Comparison of ENCODE assay signal across 10 cellular contexts in the genomic region with DNA sequence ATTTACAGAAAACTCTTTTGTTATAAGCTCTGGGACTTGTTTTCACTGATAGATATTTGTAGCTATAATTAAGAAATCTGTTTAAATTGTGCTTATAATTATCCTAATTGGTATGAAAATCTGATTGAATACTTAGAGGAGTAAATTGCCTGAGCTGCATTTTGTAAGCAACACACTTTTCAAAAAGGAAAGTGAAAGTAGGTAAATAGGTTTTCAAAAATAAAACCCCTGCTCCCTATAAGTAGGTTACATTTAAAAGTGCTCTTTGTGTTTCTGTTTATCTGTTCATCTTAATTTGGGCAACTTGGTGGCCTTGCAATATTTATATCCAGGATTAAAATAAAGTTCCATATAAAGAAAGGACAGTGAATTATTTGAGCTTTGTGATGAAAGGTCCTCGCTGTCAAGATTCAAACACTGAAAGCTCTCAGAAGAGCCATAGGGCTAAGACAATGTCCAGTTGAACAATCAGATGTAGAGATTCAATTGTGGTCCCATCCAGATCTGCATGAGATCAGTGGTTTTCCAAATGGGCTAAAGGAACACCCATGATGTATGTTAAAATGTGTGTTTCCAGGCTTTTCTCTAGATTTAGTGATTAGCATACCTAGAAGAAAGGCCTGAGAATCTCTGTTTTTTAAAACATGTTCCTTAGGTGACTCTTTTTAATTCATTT.
A peak's percentile ranks its signal among the peaks of the same experiment; 100 is the strongest.
DNase-seq lines count a peak whose midpoint lies in the region; ATAC-seq and TF ChIP-seq lines count a peak whose summit lies in the region.
"Had no signal": no experiment of that assay in that cellular context is flagged by ENCODE, and none has a peak within 500 bp of the region (broad histone marks: within the 10 kb centered on the region; RNA-seq: fewer than 3 reads in every experiment).

No MANE protein-coding gene starts in this region.

- no peak overlapping the region for H2BK15ac ChIP-seq in mesenchymal stem cell (ENCODE audit: low read depth, poor library complexity, severe bottlenecking)

- no peak overlapping the region for H3K27ac ChIP-seq in mesenchymal stem cell (ENCODE audit: low read length, poor library complexity, severe bottlenecking)
- H3K27ac ChIP-seq: ascending aorta had no signal

- no peaks in the 10 kb centered on the region for H3K4me1 ChIP-seq in mesenchymal stem cell (ENCODE audit: control insufficient read depth, insufficient read depth, low read depth, low read length)
- H3K4me1 ChIP-seq: ascending aorta had no signal

- no peaks in the 10 kb centered on the region for H3K79me1 ChIP-seq in mesenchymal stem cell (replicated peaks; ENCODE audit: low read length, poor library complexity, severe bottlenecking)

- POLR2A ChIA-PET in activated CD4-positive, alpha-beta T cell treated with anti-CD3 and anti-CD28 coated beads, Interleukin-2, amount 10 ng/mL, durations not matched to agents 7 days and 5 days (lab: Charles Lee), result interaction anchor here (0.5 kb wide), 1 partner anchor 330 kb away, joined by 3 read pairs; no protein-coding TSS in a partner anchor

- no peak overlapping the region for H4K91ac ChIP-seq in mesenchymal stem cell (ENCODE audit: low read length)

- no peaks in the 10 kb centered on the region for H3K27me3 ChIP-seq in mesenchymal stem cell (ENCODE audit: control insufficient read depth in 1 of 2, insufficient read depth in 1 of 2, low read length in 2 of 2)
- H3K27me3 ChIP-seq: ascending aorta had no signal

- no peak overlapping the region for H2BK120ac ChIP-seq in mesenchymal stem cell (ENCODE audit: low read depth, low read length)

- no peak overlapping the region for H2AFZ ChIP-seq in mesenchymal stem cell (ENCODE audit: low read depth, low read length)

- H3K4me1 Mint-ChIP-seq in activated CD4-positive, alpha-beta T cell treated with anti-CD3 and anti-CD28 coated beads, Interleukin-2, amount 10 ng/mL, durations not matched to agents 7 days and 5 days, result peaks cover 5% of the 10 kb centered on the region
- H3K4me1 Mint-ChIP-seq in glutamatergic neuron (ENCODE audit: low read depth, unreplicated experiment), result peaks cover 9% of the 10 kb centered on the region

- H3K27ac Mint-ChIP-seq in activated CD4-positive, alpha-beta T cell treated with anti-CD3 and anti-CD28 coated beads, Interleukin-2, amount 10 ng/mL, durations not matched to agents 7 days and 5 days, result peak overlapping the region; percentile 75
- H3K27ac Mint-ChIP-seq in glutamatergic neuron (ENCODE audit: unreplicated experiment), result no peak overlapping the region

- peak overlapping the region in 1 of 2 experiments; percentile 60 for H3K4me3 ChIP-seq in mesenchymal stem cell (ENCODE audit: insufficient read depth in 1 of 2, low read depth in 1 of 2, low read length in 2 of 2)
- H3K4me3 ChIP-seq: ascending aorta had no signal

- no peaks in the 10 kb centered on the region for H3K27me3 Mint-ChIP-seq in activated CD4-positive, alpha-beta T cell treated with anti-CD3 and anti-CD28 coated beads, Interleukin-2, amount 10 ng/mL, durations not matched to agents 7 days and 5 days
- H3K27me3 Mint-ChIP-seq in glutamatergic neuron (ENCODE audit: unreplicated experiment), result peaks cover 2% of the 10 kb centered on the region

- H3K9ac ChIP-seq in mesenchymal stem cell (ENCODE audit: low read length), result peak overlapping the region; percentile 42

- no peaks in the 10 kb centered on the region for H3K36me3 ChIP-seq in mesenchymal stem cell (ENCODE audit: control insufficient read depth in 1 of 2, insufficient read depth in 2 of 2, low read depth in 1 of 2, low read length in 2 of 2)
- H3K36me3 ChIP-seq: ascending aorta had no signal

- CTCF ChIA-PET in activated CD4-positive, alpha-beta T cell treated with anti-CD3 and anti-CD28 coated beads, Interleukin-2, amount 10 ng/mL, durations not matched to agents 7 days and 5 days (lab: Charles Lee), result no interaction called here

- H3K9me3 ChIP-seq in mesenchymal stem cell (ENCODE audit: control insufficient read depth, low read length), result no peaks in the 10 kb centered on the region
- H3K9me3 ChIP-seq: ascending aorta had no signal

- no peak overlapping the region for H3K23ac ChIP-seq in mesenchymal stem cell (ENCODE audit: low read length in 2 of 2)

- no peaks in the 10 kb centered on the region for H3K9me3 Mint-ChIP-seq in activated CD4-positive, alpha-beta T cell treated with anti-CD3 and anti-CD28 coated beads, Interleukin-2, amount 10 ng/mL, durations not matched to agents 7 days and 5 days
- H3K9me3 Mint-ChIP-seq in glutamatergic neuron (ENCODE audit: unreplicated experiment), result no peaks in the 10 kb centered on the region

- H3K4me2 ChIP-seq in mesenchymal stem cell (ENCODE audit: low read length, poor library complexity, severe bottlenecking), result no peak overlapping the region

- TF ChIP-seq CTCF in glutamatergic neuron (IDR thresholded peaks at IDR 0.05; ENCODE audit: partially characterized antibody, unreplicated experiment), result no peak

- H3K4me3 Mint-ChIP-seq in activated CD4-positive, alpha-beta T cell treated with anti-CD3 and anti-CD28 coated beads, Interleukin-2, amount 10 ng/mL, durations not matched to agents 7 days and 5 days, result peak overlapping the region; percentile 10
- H3K4me3 Mint-ChIP-seq in glutamatergic neuron (ENCODE audit: unreplicated experiment), result no peak overlapping the region

- no peak overlapping the region for H3K4ac ChIP-seq in mesenchymal stem cell (ENCODE audit: low read depth in 1 of 2, low read length in 2 of 2)

- H2BK5ac ChIP-seq in mesenchymal stem cell (ENCODE audit: low read depth, low read length, poor library complexity, severe bottlenecking), result no peak overlapping the region

- H3K36me3 Mint-ChIP-seq in activated CD4-positive, alpha-beta T cell treated with anti-CD3 and anti-CD28 coated beads, Interleukin-2, amount 10 ng/mL, durations not matched to agents 7 days and 5 days (ENCODE audit: low read depth), result no peaks in the 10 kb centered on the region
- H3K36me3 Mint-ChIP-seq in glutamatergic neuron (ENCODE audit: unreplicated experiment), result no peaks in the 10 kb centered on the region

- no peak overlapping the region for H2BK12ac ChIP-seq in mesenchymal stem cell (ENCODE audit: low read length in 2 of 2)

- WGBS in mesenchymal stem cell, result 78% methylated on average over 1 of the region's 1 CpG

- H3K14ac ChIP-seq in mesenchymal stem cell (ENCODE audit: low read length in 2 of 2), result no peak overlapping the region

- H2AK5ac ChIP-seq in mesenchymal stem cell (ENCODE audit: low read length, severe bottlenecking), result no peak overlapping the region

- H3K18ac ChIP-seq in mesenchymal stem cell (ENCODE audit: low read depth in 1 of 2, low read length in 2 of 2), result no peak overlapping the region

- ATAC-seq in GM19468 (IDR thresholded peaks at IDR 0.05; ENCODE audit: extremely low read depth, unreplicated experiment) (peak; percentile 51), HG03565 (IDR thresholded peaks at IDR 0.05; ENCODE audit: unreplicated experiment) (peak; percentile 48)

- no peak for DNase-seq in activated CD4-positive, alpha-beta T cell treated with anti-CD3 and anti-CD28 coated beads, Interleukin-2, amount 10 ng/mL, durations not matched to agents 7 days and 5 days
- DNase-seq in activated CD4-positive, alpha-beta T cell treated with anti-CD3 and anti-CD28 coated beads, Interleukin-2, amount 50 U/mL, for 4 hours, result no peak
- DNase-seq in mesenchymal stem cell (no peak), GM19240 (ENCODE audit: insufficient read length, low spot score) (no peak), glutamatergic neuron (no peak)
- no peak for DNase-seq in stimulated activated naive CD4-positive, alpha-beta T cell treated with Interleukin-2 at 50 U/mL for 16 hours (lab: John Stamatoyannopoulos, UW)
- DNase-seq: NCI-H510A treated with DMSO at 0.1 percent for 48 hours had no signal

- H4K8ac ChIP-seq in mesenchymal stem cell (ENCODE audit: low read length), result no peak overlapping the region
